ENCODE assay signal across 9 cellular contexts in the genomic region with DNA sequence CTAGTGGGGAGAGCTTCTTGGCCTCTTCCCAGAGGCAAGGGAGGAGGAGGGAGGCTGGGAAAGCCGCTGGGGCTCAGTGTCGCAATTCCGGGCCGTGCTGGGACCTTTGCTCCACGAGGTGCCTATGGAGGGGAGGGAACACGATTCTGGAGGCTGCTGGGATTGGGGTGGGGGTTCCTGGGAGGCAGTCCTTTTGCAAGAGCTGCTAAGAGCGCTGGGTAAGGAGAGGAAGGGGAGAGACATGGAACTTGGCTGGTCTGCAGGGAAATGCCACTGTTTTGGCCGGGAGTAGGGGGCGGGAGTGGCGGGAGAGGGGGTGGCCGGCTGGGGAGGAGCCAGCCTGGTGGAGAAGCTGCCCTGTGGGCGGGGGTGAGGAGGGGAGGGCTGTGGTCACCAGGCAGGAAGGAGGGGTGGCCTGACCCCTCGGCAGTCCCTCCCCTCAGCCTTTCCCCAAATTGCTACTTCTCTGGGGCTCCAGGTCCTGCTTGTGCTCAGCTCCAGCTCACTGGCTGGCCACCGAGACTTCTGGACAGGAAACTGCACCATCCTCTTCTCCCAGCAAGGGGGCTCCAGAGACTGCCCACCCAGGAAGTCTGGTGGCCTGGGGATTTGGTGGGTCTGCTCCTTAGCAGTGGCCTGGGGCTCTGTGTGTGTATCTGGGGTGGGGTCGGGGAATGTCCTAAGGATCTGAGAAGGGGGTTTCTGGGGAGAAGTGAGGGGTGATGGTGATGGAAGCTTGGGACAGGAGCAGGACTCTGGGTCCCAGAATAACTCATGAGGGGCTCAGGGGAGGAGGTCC. TPM values are rescaled to one million over a fixed set of nuclear protein-coding genes. Genes with fewer than 3 reads are reported as not detected.
DNase-seq lines count a peak whose midpoint lies in the region; ATAC-seq, FAIRE-seq and TF ChIP-seq lines count a peak whose summit lies in the region.
"Had no signal": no experiment of that assay in that cellular context is flagged by ENCODE, and none has a peak within 500 bp of the region (broad histone marks: within the 10 kb centered on the region; RNA-seq: fewer than 3 reads in every experiment).

Gene NR1H3, plus strand, starts transcription at position 479 of the 799 bp plus-strand sequence. CDS start 1,221 bp downstream, outside the sequence.

- ATAC-seq in activated T-cell treated with anti-CD3 and anti-CD28 coated beads, Interleukin-2, amount 50 U/mL, for 4 hours: no peak
- ATAC-seq in upper lobe of left lung (ENCODE audit: low FRiP score in 2 of 2): peak; percentile 80 to 86
- no peak for ATAC-seq in GM18517 (IDR thresholded peaks at IDR 0.05; ENCODE audit: unreplicated experiment)

- TF ChIP-seq POLR2A in endothelial cell of umbilical vein (IDR thresholded peaks at IDR 0.05; ENCODE audit: low read depth, low read length) (no peak), upper lobe of left lung (IDR thresholded peaks at IDR 0.05) (peak in 1 of 4 donors; percentile 69)

- no peak within 1 kb of the TSS for H3K4me3 Mint-ChIP-seq in activated T-cell treated with anti-CD3 and anti-CD28 coated beads, Interleukin-2, amount 50 U/mL, for 4 hours
- H3K4me3 Mint-ChIP-seq: central memory CD8-positive, alpha-beta T cell had no signal

- H3K4me1 ChIP-seq in SJSA1 (replicated peaks): peaks cover 19% of the 10 kb centered on the region
- peaks cover 27% of the 10 kb centered on the region for H3K4me1 ChIP-seq in endothelial cell of umbilical vein (ENCODE audit: control insufficient read depth, extremely low read depth, insufficient read depth, low read length)
- peaks cover 39% of the 10 kb centered on the region for H3K4me1 ChIP-seq in mesodermal cell (ENCODE audit: control insufficient read depth, insufficient read depth, low read length, poor library complexity, severe bottlenecking)
- H3K4me1 ChIP-seq in upper lobe of left lung: peaks cover 45 to 63% (median 50%) of the 10 kb centered on the region in 4 donors

- 6 to 9% methylated on average over 10 to 11 of the region's 15 CpGs for WGBS in mesodermal cell (ENCODE audit: insufficient coverage in 2 of 2), 2 experiments
- WGBS in upper lobe of left lung, 2 donors: 4 to 7% methylated on average over 13 to 15 of the region's 15 CpGs

- FAIRE-seq in endothelial cell of umbilical vein (lab: Jason Lieb, UNC): peak; percentile 70

- H3K27me3 ChIP-seq in SJSA1 (replicated peaks): no peaks in the 10 kb centered on the region
- no peaks in the 10 kb centered on the region for H3K27me3 ChIP-seq in endothelial cell of umbilical vein (ENCODE audit: control insufficient read depth in 2 of 2, insufficient read depth in 2 of 2, low read length in 2 of 2)
- no peaks in the 10 kb centered on the region for H3K27me3 ChIP-seq in upper lobe of left lung

- TF ChIP-seq EP300 in upper lobe of left lung (IDR thresholded peaks at IDR 0.05): peak in 1 of 4 donors; percentile 15

- intact Hi-C loops in endothelial cell of umbilical vein (cut with micrococcal nuclease): loop anchor here (2.0 kb wide), 1 partner anchor 97 kb away; no protein-coding TSS in a partner anchor

- no peaks in the 10 kb centered on the region for H3K9me3 Mint-ChIP-seq in activated T-cell treated with anti-CD3 and anti-CD28 coated beads, Interleukin-2, amount 50 U/mL, for 4 hours
- H3K9me3 Mint-ChIP-seq: central memory CD8-positive, alpha-beta T cell had no signal

- H3K9me3 ChIP-seq in SJSA1 (replicated peaks) (no peaks in the 10 kb centered on the region), endothelial cell of umbilical vein (replicated peaks; ENCODE audit: control insufficient read depth, insufficient read depth, low read length) (no peaks in the 10 kb centered on the region), mesodermal cell (ENCODE audit: control insufficient read depth, low read length) (no peaks in the 10 kb centered on the region), upper lobe of left lung (no peaks in the 10 kb centered on the region)

- no peaks in the 10 kb centered on the region for H4K20me1 ChIP-seq in endothelial cell of umbilical vein (replicated peaks; ENCODE audit: control insufficient read depth, extremely low read depth, insufficient read depth, low read length)

- H3K4me3 ChIP-seq in SJSA1 (no peak within 1 kb of the TSS), endothelial cell of umbilical vein (replicated peaks in 1 of 3; ENCODE audit: insufficient read depth in 1 of 3, low read depth in 1 of 3, low read length in 3 of 3) (peak within 1 kb of the TSS in 1 of 3 experiments; percentile 7), mesodermal cell (ENCODE audit: extremely low read depth, insufficient read depth, low read length, poor library complexity, severe bottlenecking) (peak within 1 kb of the TSS; percentile 19), upper lobe of left lung (peak within 1 kb of the TSS in 3 of 4 donors; percentile 31 to 52 (median 51))

- no peaks in the 10 kb centered on the region for H3K36me3 Mint-ChIP-seq in activated T-cell treated with anti-CD3 and anti-CD28 coated beads, Interleukin-2, amount 50 U/mL, for 4 hours (ENCODE audit: insufficient read depth)

- CTCF ChIA-PET in endothelial cell of umbilical vein (lab: Charles Lee): interaction anchor here (0.6 to 4.8 kb wide), 18 partner anchors 9 to 158 kb away, joined by 3 to 67 read pairs (median 5); partner anchors contain the start of genes ACP2, ARFGAP2, DDB2 and MADD

- TF ChIP-seq CTCF in endothelial cell of umbilical vein (IDR thresholded peaks at IDR 0.05; ENCODE audit: extremely low read depth in 1 of 2, insufficient read depth in 1 of 2, low read depth in 1 of 2, low read length in 2 of 2) (peak; percentile 32 to 53), upper lobe of left lung (IDR thresholded peaks at IDR 0.05) (peak in 5 of 6 experiments; percentile 38 to 65 (median 56))

- no peak within 1 kb of the TSS for H3K9ac ChIP-seq in endothelial cell of umbilical vein (replicated peaks; ENCODE audit: extremely low read depth, insufficient read depth, low read length)

- H3K27ac ChIP-seq in SJSA1: no peak within 1 kb of the TSS
- H3K27ac ChIP-seq in endothelial cell of umbilical vein (ENCODE audit: insufficient read depth, low read depth, low read length): no peak within 1 kb of the TSS
- peak within 1 kb of the TSS; percentile 87 for H3K27ac ChIP-seq in mesodermal cell (ENCODE audit: low read depth, low read length, severe bottlenecking)
- H3K27ac ChIP-seq in upper lobe of left lung: peak within 1 kb of the TSS; percentile 78 to 86 (median 80)

- peaks cover 8% of the 10 kb centered on the region for H3K4me1 Mint-ChIP-seq in activated T-cell treated with anti-CD3 and anti-CD28 coated beads, Interleukin-2, amount 50 U/mL, for 4 hours (ENCODE audit: low read depth)

- dilution Hi-C loops in endothelial cell of umbilical vein (cut with MboI; ENCODE audit: extremely low pct_ligation_motif_present, low sequenced_read_pairs): no loop called here

- DNase-seq in activated T-cell treated with anti-CD3 and anti-CD28 coated beads, Interleukin-2, amount 50 U/mL, for 4 hours: no peak
- DNase-seq in activated T-cell treated with anti-CD3 and anti-CD28 coated beads for 4 hours: no peak
- peak in 1 of 2 experiments; percentile 59 for DNase-seq in SJSA1 (ENCODE audit: low read depth in 1 of 2, low spot score in 2 of 2)
- DNase-seq in endothelial cell of umbilical vein (ENCODE audit: low read depth, low spot score): peak; percentile 49
- DNase-seq in upper lobe of left lung: peak; percentile 81 to 87
- DNase-seq in NCI-H510A (lab: John Stamatoyannopoulos, UW): no peak

- no peak within 1 kb of the TSS for H3K4me2 ChIP-seq in endothelial cell of umbilical vein (ENCODE audit: insufficient read depth, low read length)

- POLR2A ChIA-PET in endothelial cell of umbilical vein (lab: Charles Lee): interaction anchor here (0.8 kb wide), 1 partner anchor 9 kb away, joined by 4 read pairs; the partner anchor contains the start of gene ACP2

- no peaks in the 10 kb centered on the region for H3K9me1 ChIP-seq in endothelial cell of umbilical vein (replicated peaks; ENCODE audit: control insufficient read depth, extremely low read depth, insufficient read depth, low read length)

- H3K79me2 ChIP-seq in endothelial cell of umbilical vein (ENCODE audit: control insufficient read depth, insufficient read depth, low read length): no peaks in the 10 kb centered on the region

- no peaks in the 10 kb centered on the region for H3K27me3 Mint-ChIP-seq in activated T-cell treated with anti-CD3 and anti-CD28 coated beads, Interleukin-2, amount 50 U/mL, for 4 hours (ENCODE audit: low read depth)
- H3K27me3 Mint-ChIP-seq: central memory CD8-positive, alpha-beta T cell had no signal

- H3K36me3 ChIP-seq in SJSA1 (peaks cover 7% of the 10 kb centered on the region), endothelial cell of umbilical vein (ENCODE audit: control insufficient read depth in 2 of 2, extremely low read depth in 1 of 2, insufficient read depth in 2 of 2, low read length in 2 of 2) (no peaks in the 10 kb centered on the region), mesodermal cell (ENCODE audit: control insufficient read depth, insufficient read depth, low read length) (peaks cover 7% of the 10 kb centered on the region), upper lobe of left lung (peaks cover 0 to 8% (median 4%) of the 10 kb centered on the region in 4 donors)

- peak within 1 kb of the TSS; percentile 81 for H2AFZ ChIP-seq in endothelial cell of umbilical vein (ENCODE audit: low read depth, low read length)

- BruUV-seq in endothelial cell of umbilical vein (replicated peaks; lab: Mats Ljungman, UMichigan): no TSS peak

TF ChIP-seq in endothelial cell of umbilical vein, 7 proteins besides CTCF, POLR2A, EP300 and RAD21:
- TF ChIP-seq POLR2AphosphoS5 (IDR thresholded peaks at IDR 0.05; ENCODE audit: insufficient read depth, low read depth, low read length) (no peak), GATA2 (IDR thresholded peaks at IDR 0.05; ENCODE audit: insufficient read depth, insufficient read length, low read depth, low read length) (no peak)

RNA-seq across cellular contexts. Expression of gene NR1H3, which starts in this region (rescaled TPM):
- total RNA-seq in activated T-cell treated with anti-CD3 and anti-CD28 coated beads, Interleukin-2, amount 50 U/mL, for 4 hours: 10 to 100 TPM in 2 of 3 donors, 1 to 10 TPM in 1; 8.5 to 10.3 (median 10.0) TPM
- 11.1 and 11.8 TPM in 2 replicates for total RNA-seq in SJSA1 (2014; rRNA removed; shearing (Covaris generic))
- total RNA-seq in endothelial cell of umbilical vein: 7.4 and 9.8 TPM in 2 replicates
- 16.3 and 19.1 TPM in 2 replicates for polyA plus RNA-seq in endothelial cell of umbilical vein
- 12.3 and 14.0 TPM in 2 replicates for polyA plus RNA-seq in endothelial cell of umbilical vein (2011; cell fraction: cytosol; rRNA removed)
- polyA plus RNA-seq in endothelial cell of umbilical vein (2011; cell fraction: nucleus; rRNA removed): 22.8 and 30.1 TPM in 2 replicates
- 7.4 and 8.4 TPM in 2 replicates for polyA plus RNA-seq in endothelial cell of umbilical vein (2012)
- 12.0 and 19.2 TPM in 2 replicates for polyA minus RNA-seq in endothelial cell of umbilical vein
- polyA minus RNA-seq in endothelial cell of umbilical vein (2011; cell fraction: cytosol; rRNA and poly(A)+ RNA removed): 50.5 TPM
- polyA minus RNA-seq in endothelial cell of umbilical vein (2011; cell fraction: nucleus; rRNA and poly(A)+ RNA removed): 7.1 and 7.2 TPM in 2 replicates
- 21.7 TPM for polyA plus RNA-seq in mesodermal cell (2013, experiment 1 of 2)
- 18.3 TPM for polyA plus RNA-seq in mesodermal cell (2013, experiment 2 of 2)
- total RNA-seq in upper lobe of left lung: 100 to 1,000 TPM in 2 of 6 donors, 10 to 100 TPM in 4; 37.3 to 367 (median 49.2) TPM

Comparison
In these comparisons a context has a peak if more than half of its experiments do, and no peak if none do; other contexts are left out.
1. ATAC-seq: peak in upper lobe of left lung (2 of 2); none in activated T-cell treated with anti-CD3 and anti-CD28 coated beads, Interleukin-2, amount 50 U/mL, for 4 hours (0 of 2) and GM18517 (single experiment).
2. DNase-seq: peak in endothelial cell of umbilical vein (single experiment) and upper lobe of left lung (2 of 2); none in activated T-cell treated with anti-CD3 and anti-CD28 coated beads, Interleukin-2, amount 50 U/mL, for 4 hours (single experiment), activated T-cell treated with anti-CD3 and anti-CD28 coated beads for 4 hours (single experiment) and NCI-H510A (single experiment).
3. H3K27ac ChIP-seq: peak in mesodermal cell (single experiment) and upper lobe of left lung (4 of 4); none in SJSA1 (single experiment) and endothelial cell of umbilical vein (single experiment).